In the genomic region with DNA sequence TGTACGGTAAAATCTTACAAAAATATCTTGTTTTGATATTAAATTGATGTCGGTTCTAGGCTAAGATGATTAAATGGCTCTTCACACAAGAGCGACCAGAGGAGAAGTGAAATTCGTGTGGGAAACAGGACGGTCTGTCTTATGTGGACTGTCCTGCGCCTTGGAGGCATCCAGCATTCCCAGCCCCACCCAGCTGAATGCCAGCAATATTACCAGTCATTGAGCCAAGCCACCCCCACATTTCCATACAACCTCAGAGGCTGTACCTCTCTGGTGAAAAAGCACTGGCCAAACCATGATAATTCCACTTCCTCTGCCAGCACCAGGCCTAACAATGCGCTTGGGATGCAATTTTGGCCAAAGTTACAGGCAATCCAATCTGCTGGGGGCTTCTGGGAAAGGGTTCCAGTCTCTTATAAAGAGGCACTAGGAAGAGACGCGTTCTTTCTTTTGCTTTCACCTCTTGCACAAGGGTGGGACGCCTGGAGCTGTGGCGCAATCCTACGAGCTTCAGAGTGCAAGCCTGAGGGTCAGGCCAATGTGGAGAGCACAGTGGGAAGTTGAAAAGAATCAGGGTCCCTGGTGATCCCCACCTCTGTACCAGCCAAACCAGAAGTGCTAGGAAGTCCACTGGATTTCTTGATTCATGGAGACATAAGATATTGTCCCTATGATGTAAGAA, we compare ENCODE assay signal across 25 cellular contexts.
DNase-seq lines count a peak whose midpoint lies in the region; ATAC-seq, FAIRE-seq and TF ChIP-seq lines count a peak whose summit lies in the region.
"Had no signal": no experiment of that assay in that cellular context is flagged by ENCODE, and none has a peak within 500 bp of the region (broad histone marks: within the 10 kb centered on the region; RNA-seq: fewer than 3 reads in every experiment).

No MANE protein-coding gene starts in this region.

- in situ Hi-C loops in GM23248 (cut with MboI) = loop anchor here (5.0 to 25.0 kb wide), 3 partner anchors 402 to 942 kb away; partner anchors contain the start of gene SULF2

- H3K36me3 ChIP-seq in GM23248 (ENCODE audit: low read depth) (no peaks in the 10 kb centered on the region), astrocyte (ENCODE audit: insufficient read depth, low read length) (no peaks in the 10 kb centered on the region), right lobe of liver (no peaks in the 10 kb centered on the region)
- H3K36me3 ChIP-seq: colonic mucosa, left lung, neural progenitor cell, tibial nerve had no signal

- H3F3A ChIP-seq in GM23248 (ENCODE audit: insufficient read depth) = no peaks in the 10 kb centered on the region

- H3K9me3 Mint-ChIP-seq in astrocyte (ENCODE audit: unreplicated experiment) = peaks cover 2% of the 10 kb centered on the region
- H3K9me3 Mint-ChIP-seq: neural progenitor cell; stimulated activated naive CD8-positive, alpha-beta T cell treated with anti-CD3 and anti-CD28 coated beads, Interleukin-15, amount 100 ng/mL, for 72 hours had no signal

- TF ChIP-seq POLR2A in right lobe of liver (IDR thresholded peaks at IDR 0.05) = no peak

- H3K9me2 ChIP-seq in GM23248 (ENCODE audit: insufficient read depth) = no peaks in the 10 kb centered on the region

- H3K27ac ChIP-seq in GM23248 (no peak overlapping the region), astrocyte (ENCODE audit: low read depth, low read length) (no peak overlapping the region), right lobe of liver (no peak overlapping the region)
- H3K27ac ChIP-seq: body of pancreas, colonic mucosa, left lung, neural progenitor cell, psoas muscle, tibial nerve had no signal

- H3K9me3 ChIP-seq in GM23248 (ENCODE audit: low read depth) (no peaks in the 10 kb centered on the region), astrocyte (ENCODE audit: insufficient read depth, low read depth, low read length) (no peaks in the 10 kb centered on the region), right lobe of liver (no peaks in the 10 kb centered on the region)
- H3K9me3 ChIP-seq: body of pancreas, colonic mucosa, left lung, psoas muscle, tibial nerve had no signal

- no peak overlapping the region for H2AFZ ChIP-seq in GM23248
- no peak overlapping the region for H2AFZ ChIP-seq in astrocyte (ENCODE audit: low read depth, low read length)
- H2AFZ ChIP-seq: neural progenitor cell had no signal

- DNase-seq in GM23248 = peak; percentile 6
- DNase-seq in NCI-H226 = peak; percentile 83
- DNase-seq in astrocyte (ENCODE audit: low read depth) = peak; percentile 9
- peak in 2 of 3 donors; percentile 11 to 28 for DNase-seq in right lobe of liver
- no peak for DNase-seq in activated CD8-positive, alpha-beta memory T cell treated with anti-CD3 and anti-CD28 coated beads for 24 hours
- no peak for DNase-seq in H4 (ENCODE audit: low spot score)
- DNase-seq in stimulated activated naive CD8-positive, alpha-beta T cell treated with anti-CD3 and anti-CD28 coated beads, Interleukin-15, Interleukin-2, amounts not matched to agents 100 U/mL and 50 U/mL, for 24 hours = no peak
- no peak for DNase-seq in GDM1 (lab: John Stamatoyannopoulos, UW)
- DNase-seq: activated CD4-positive, CD25-positive, alpha-beta regulatory T cell; body of pancreas; colonic mucosa; DMS 273 treated with DMSO at 0.1 percent for 48 hours; GOT3; NCI-H2107; NCI-H510A treated with DMSO at 0.1 percent for 48 hours; stimulated activated CD4-positive, alpha-beta T cell treated with anti-CD3 and anti-CD28 coated beads, Interleukin-4, amount 100 ng/mL, for 24 hours; stimulated activated naive CD8-positive, alpha-beta T cell treated with anti-CD3 and anti-CD28 coated beads, Interleukin-15, amount 100 ng/mL, for 72 hours had no signal

- H4K20me1 ChIP-seq in GM23248 (ENCODE audit: insufficient read depth) (no peaks in the 10 kb centered on the region), astrocyte (ENCODE audit: insufficient read depth, low read length) (no peaks in the 10 kb centered on the region)

- TF ChIP-seq CTCF in astrocyte (IDR thresholded peaks at IDR 0.05; ENCODE audit: insufficient read depth, low read depth, low read length) (no peak), right lobe of liver (IDR thresholded peaks at IDR 0.05) (no peak)

- no peak overlapping the region for H3K4me3 Mint-ChIP-seq in astrocyte (ENCODE audit: unreplicated experiment)
- H3K4me3 Mint-ChIP-seq: activated naive CD8-positive, alpha-beta T cell; neural progenitor cell; stimulated activated naive CD8-positive, alpha-beta T cell treated with anti-CD3 and anti-CD28 coated beads, Interleukin-15, amount 100 ng/mL, for 72 hours had no signal

- no peak for ATAC-seq in right lobe of liver
- ATAC-seq in stimulated activated naive CD8-positive, alpha-beta T cell treated with anti-CD3 and anti-CD28 coated beads, Interleukin-15, Interleukin-2, amounts not matched to agents 100 U/mL and 50 U/mL, for 24 hours = no peak
- ATAC-seq: body of pancreas; left lung; psoas muscle; stimulated activated naive CD8-positive, alpha-beta T cell treated with anti-CD3 and anti-CD28 coated beads, Interleukin-15, amount 100 ng/mL, for 72 hours had no signal

- H3K4me1 ChIP-seq in GM23248 (ENCODE audit: insufficient read depth) (no peaks in the 10 kb centered on the region), astrocyte (ENCODE audit: insufficient read depth, low read length) (no peaks in the 10 kb centered on the region), right lobe of liver (no peaks in the 10 kb centered on the region)
- H3K4me1 ChIP-seq: body of pancreas, colonic mucosa, left lung, neural progenitor cell, psoas muscle had no signal

- H3K27me3 Mint-ChIP-seq in astrocyte (ENCODE audit: low read depth, unreplicated experiment) = peaks cover 50% of the 10 kb centered on the region
- H3K27me3 Mint-ChIP-seq: stimulated activated naive CD8-positive, alpha-beta T cell treated with anti-CD3 and anti-CD28 coated beads, Interleukin-15, amount 100 ng/mL, for 72 hours had no signal

- no peak for FAIRE-seq in astrocyte (lab: Jason Lieb, UNC)
- FAIRE-seq: endometrium, GM12892, GM19239 had no signal

- H3K9ac ChIP-seq in GM23248 (no peak overlapping the region), astrocyte (ENCODE audit: low read length) (no peak overlapping the region)
- H3K9ac ChIP-seq: neural progenitor cell had no signal

- intact Hi-C loops in right lobe of liver (cut with DNase I) = no loop called here

- H3K4me3 ChIP-seq in GM23248 = no peak overlapping the region
- no peak overlapping the region for H3K4me3 ChIP-seq in astrocyte (ENCODE audit: insufficient read depth, low read depth, low read length)
- H3K4me3 ChIP-seq in right lobe of liver = no peak overlapping the region
- H3K4me3 ChIP-seq: body of pancreas, colonic mucosa, left lung, neural progenitor cell, psoas muscle, tibial nerve had no signal

- H3K36me3 Mint-ChIP-seq in astrocyte (ENCODE audit: low read depth, unreplicated experiment) = no peaks in the 10 kb centered on the region
- H3K36me3 Mint-ChIP-seq: activated naive CD8-positive, alpha-beta T cell; neural progenitor cell had no signal

- H3K27ac Mint-ChIP-seq in astrocyte (ENCODE audit: unreplicated experiment) = no peak overlapping the region
- H3K27ac Mint-ChIP-seq: activated naive CD8-positive, alpha-beta T cell; neural progenitor cell had no signal

- H3K4me2 ChIP-seq in GM23248 (ENCODE audit: unreplicated experiment) = no peak overlapping the region
- H3K4me2 ChIP-seq in astrocyte (ENCODE audit: low read length) = no peak overlapping the region
- H3K4me2 ChIP-seq: neural progenitor cell had no signal

- H3K27me3 ChIP-seq in GM23248 (replicated peaks; ENCODE audit: insufficient read depth) (peaks cover 10% of the 10 kb centered on the region), astrocyte (ENCODE audit: insufficient read depth, low read length) (peaks cover 17% of the 10 kb centered on the region), right lobe of liver (no peaks in the 10 kb centered on the region)
- H3K27me3 ChIP-seq: body of pancreas, colonic mucosa, neural progenitor cell, tibial nerve had no signal

- H3K4me1 Mint-ChIP-seq in astrocyte (ENCODE audit: low read depth, unreplicated experiment) = peaks cover 1% of the 10 kb centered on the region

- WGBS in GM23248 (ENCODE audit: low coverage in 1 of 2, low lambda C conversion rate in 2 of 2, missing lambda C conversion rate in 2 of 2), 2 experiments = 71 to 74% methylated on average over 12 of the region's 12 CpGs
- WGBS in right lobe of liver (ENCODE audit: insufficient coverage, low coverage, low lambda C conversion rate, missing lambda C conversion rate) = 55% methylated on average over 11 of the region's 12 CpGs

- H3K79me2 ChIP-seq in GM23248 (ENCODE audit: insufficient read depth) (no peaks in the 10 kb centered on the region), astrocyte (ENCODE audit: insufficient read depth, low read length) (no peaks in the 10 kb centered on the region)

Comparison
In these comparisons a context has a peak if more than half of its experiments do, and no peak if none do; other contexts are left out.
1. DNase-seq: peak in GM23248 (single experiment), NCI-H226 (single experiment), astrocyte (single experiment) and right lobe of liver (2 of 3); none in activated CD8-positive, alpha-beta memory T cell treated with anti-CD3 and anti-CD28 coated beads for 24 hours (single experiment), H4 (single experiment), stimulated activated naive CD8-positive, alpha-beta T cell treated with anti-CD3 and anti-CD28 coated beads, Interleukin-15, Interleukin-2, amounts not matched to agents 100 U/mL and 50 U/mL, for 24 hours (single experiment) and GDM1 (single experiment).